ENCODE assay signal across 25 cellular contexts in the genomic region with DNA sequence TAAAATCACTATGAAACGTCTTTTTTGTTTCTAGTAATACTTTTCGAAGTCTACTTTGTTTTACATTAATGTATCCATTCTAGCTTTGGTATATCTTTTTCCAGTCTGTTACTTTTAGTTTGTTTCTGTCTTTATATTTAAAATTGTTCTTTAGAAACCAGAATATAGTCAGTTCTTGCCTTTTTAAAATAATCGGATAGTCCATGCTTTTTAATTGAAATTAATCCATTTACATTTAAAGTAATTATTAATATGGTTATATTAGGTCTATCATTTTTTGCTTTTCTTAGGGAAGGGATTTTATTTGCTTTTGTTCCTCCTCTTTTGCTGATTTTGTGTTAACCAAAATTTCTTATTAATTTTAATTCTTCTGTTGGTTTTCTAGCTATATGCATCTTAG. TPM values are rescaled to one million over a fixed set of nuclear protein-coding genes. Genes with fewer than 3 reads are reported as not detected.
A peak's percentile ranks its signal among the peaks of the same experiment; 100 is the strongest.
DNase-seq lines count a peak whose midpoint lies in the region; ATAC-seq, FAIRE-seq and TF ChIP-seq lines count a peak whose summit lies in the region.
"Had no signal": no experiment of that assay in that cellular context is flagged by ENCODE, and none has a peak within 500 bp of the region (broad histone marks: within the 10 kb centered on the region; RNA-seq: fewer than 3 reads in every experiment).

No MANE protein-coding gene starts in this region.

- no peak for TF ChIP-seq EP300 in K562 (IDR thresholded peaks at IDR 0.05; ENCODE audit: low read length)

- no peaks in the 10 kb centered on the region for H3K36me3 Mint-ChIP-seq in activated CD4-positive, alpha-beta T cell treated with anti-CD3 and anti-CD28 coated beads, Interleukin-2, amount 10 ng/mL, durations not matched to agents 7 days and 5 days (ENCODE audit: low read depth)

- in situ Hi-C loops in K562 (cut with MboI) = no loop called here

- peaks cover 27% of the 10 kb centered on the region for H3K4me1 Mint-ChIP-seq in activated CD4-positive, alpha-beta T cell treated with anti-CD3 and anti-CD28 coated beads, Interleukin-2, amount 10 ng/mL, durations not matched to agents 7 days and 5 days

- no peaks in the 10 kb centered on the region for H3K27me3 Mint-ChIP-seq in activated CD4-positive, alpha-beta T cell treated with anti-CD3 and anti-CD28 coated beads, Interleukin-2, amount 10 ng/mL, durations not matched to agents 7 days and 5 days
- H3K27me3 Mint-ChIP-seq: CD4-positive, alpha-beta T cell; CD8-positive, alpha-beta memory T cell had no signal

- H3K9me3 ChIP-seq in K562 (replicated peaks; ENCODE audit: control insufficient read depth, insufficient read depth, low read depth, low read length) (no peaks in the 10 kb centered on the region), kidney (ENCODE audit: control insufficient read depth in 1 of 2, low read length in 2 of 2) (peaks cover 0 to 6% of the 10 kb centered on the region in 2 donors)
- H3K9me3 ChIP-seq: BE2C had no signal

- H3K27ac ChIP-seq in KMS-11 = no peak overlapping the region
- no peak overlapping the region for H3K27ac ChIP-seq in K562 (ENCODE audit: extremely low read depth, low read depth, low read length)
- no peak overlapping the region for H3K27ac ChIP-seq in kidney (ENCODE audit: low read depth in 2 of 2, low read length in 2 of 2)
- H3K27ac ChIP-seq: A549 had no signal

- CTCF ChIA-PET in K562 (lab: Yijun Ruan, JAX; ENCODE audit: low intra/inter-chr PET ratio) = no interaction called here
- CTCF ChIA-PET in activated CD4-positive, alpha-beta T cell treated with anti-CD3 and anti-CD28 coated beads, Interleukin-2, amount 10 ng/mL, durations not matched to agents 7 days and 5 days (lab: Charles Lee) = interaction anchor here (1.4 kb wide), 1 partner anchor 11 kb away, joined by 3 read pairs; no protein-coding TSS in a partner anchor

- H3K4me1 ChIP-seq in KMS-11 (ENCODE audit: low read depth, poor library complexity, severe bottlenecking) (peaks cover 89% of the 10 kb centered on the region), K562 (replicated peaks in 1 of 2; ENCODE audit: control insufficient read depth in 2 of 2, insufficient read depth in 2 of 2, low read length in 2 of 2) (peaks cover 7 to 14% of the 10 kb centered on the region in 2 experiments; a peak in 3 of 5 replicates), kidney (ENCODE audit: control insufficient read depth in 1 of 2, insufficient read depth in 1 of 2, low read depth in 1 of 2, low read length in 2 of 2) (peaks cover 0 to 7% of the 10 kb centered on the region in 2 donors)

- POLR2A ChIA-PET in K562 (lab: Yijun Ruan, JAX) = interaction anchor here (1.2 to 2.8 kb wide), 4 partner anchors 9 to 20 kb away, joined by 3 to 11 read pairs (median 7); no protein-coding TSS in a partner anchor
- POLR2A ChIA-PET in activated CD4-positive, alpha-beta T cell treated with anti-CD3 and anti-CD28 coated beads, Interleukin-2, amount 10 ng/mL, durations not matched to agents 7 days and 5 days (lab: Charles Lee) = no interaction called here

- TF ChIP-seq RAD21 in K562 (CRISPR knock-in tag; conservative IDR thresholded peaks at IDR 0.05 in 1 of 2, IDR thresholded peaks at IDR 0.05 in 1 of 2) = no peak

- H3K4me3 Mint-ChIP-seq in activated CD4-positive, alpha-beta T cell treated with anti-CD3 and anti-CD28 coated beads, Interleukin-2, amount 10 ng/mL, durations not matched to agents 7 days and 5 days = no peak overlapping the region
- H3K4me3 Mint-ChIP-seq: CD14-positive monocyte; CD4-positive, alpha-beta T cell; GM23338; H9 had no signal

- TF ChIP-seq POLR2A in K562 (conservative IDR thresholded peaks at IDR 0.05) = no peak

- H2AFZ ChIP-seq in KMS-11 (ENCODE audit: low read depth) (no peak overlapping the region), K562 (ENCODE audit: low read depth, low read length) (no peak overlapping the region)
- H2AFZ ChIP-seq: GM23338 had no signal

- H3K4me3 ChIP-seq in KMS-11 (IDR thresholded peaks at IDR 0.05; ENCODE audit: insufficient read depth, low read depth, low read length) (no peak overlapping the region), K562 (no peak overlapping the region), kidney (ENCODE audit: low read length in 2 of 2) (no peak overlapping the region)
- H3K4me3 ChIP-seq: A549, GM23338 had no signal

- no peaks in the 10 kb centered on the region for H3K36me3 ChIP-seq in KMS-11 (ENCODE audit: insufficient read depth)
- no peaks in the 10 kb centered on the region for H3K36me3 ChIP-seq in K562 (ENCODE audit: control insufficient read depth, insufficient read depth, low read length)
- no peaks in the 10 kb centered on the region for H3K36me3 ChIP-seq in kidney (ENCODE audit: control insufficient read depth in 1 of 2, insufficient read depth in 2 of 2, low read length in 2 of 2)
- H3K36me3 ChIP-seq: BE2C had no signal

- peaks cover 9% of the 10 kb centered on the region for H3K9me3 Mint-ChIP-seq in activated CD4-positive, alpha-beta T cell treated with anti-CD3 and anti-CD28 coated beads, Interleukin-2, amount 10 ng/mL, durations not matched to agents 7 days and 5 days
- H3K9me3 Mint-ChIP-seq: GM23338, H9 had no signal

- WGBS in K562 (ENCODE audit: insufficient coverage, low coverage, missing lambda C conversion rate) = 78% methylated on average over 3 of the region's 3 CpGs

- ATAC-seq in K562 = no peak
- no peak for ATAC-seq in HG03457 (IDR thresholded peaks at IDR 0.05; ENCODE audit: unreplicated experiment)
- ATAC-seq: A549, GM23338, HCT116 had no signal

- H3K79me2 ChIP-seq in KMS-11 (ENCODE audit: insufficient read depth, low read depth) (peaks cover 98% of the 10 kb centered on the region), K562 (ENCODE audit: control insufficient read depth, insufficient read depth, low read length) (peaks cover 99% of the 10 kb centered on the region)

- H3K27me3 ChIP-seq in KMS-11 (ENCODE audit: insufficient read depth, low read depth) (no peaks in the 10 kb centered on the region), K562 (ENCODE audit: control insufficient read depth in 2 of 2, insufficient read depth in 2 of 2, low read length in 2 of 2) (no peaks in the 10 kb centered on the region)
- H3K27me3 ChIP-seq: BE2C; BLaER1 treated with 17β-estradiol and CSF1 and Interleukin-3, amounts not matched to agents 10 nM and 100 nM had no signal

- DNase-seq in K562 (ENCODE audit: extremely low read depth in 1 of 4, low spot score in 3 of 4) (no peak), kidney (no peak), LoVo (ENCODE audit: low spot score) (no peak)
- no peak for DNase-seq in effector CD8-positive, alpha-beta T cell (lab: John Stamatoyannopoulos, UW)
- DNase-seq in activated CD4-positive, alpha-beta T cell treated with anti-CD3 and anti-CD28 coated beads, Interleukin-2, amount 10 ng/mL, durations not matched to agents 7 days and 5 days = no peak
- DNase-seq: ACHN; AML-193; BE2C; CD4-positive, alpha-beta T cell; CD8-positive, alpha-beta memory T cell; DMS 273 treated with DMSO at 0.1 percent for 48 hours; DMS79; EL; GF-D8; H9 had no signal

- TF ChIP-seq CTCF in KMS-11 (conservative IDR thresholded peaks at IDR 0.05; ENCODE audit: low read depth, low read length) = no peak
- no peak for TF ChIP-seq CTCF in K562 (IDR thresholded peaks at IDR 0.05 in 2 of 3, conservative IDR thresholded peaks at IDR 0.05 in 1 of 3; ENCODE audit: insufficient read depth in 2 of 3, low read depth in 1 of 3, low read length in 3 of 3)
- no peak for TF ChIP-seq CTCF in kidney (IDR thresholded peaks at IDR 0.05; ENCODE audit: borderline replicate concordance, extremely low read depth, insufficient read depth)

- FAIRE-seq in A204.1 (lab: Jason Lieb, UNC) (peak; percentile 37), K562 (lab: Jason Lieb, UNC) (no peak), kidney (lab: Jason Lieb, UNC) (peak; percentile 37)
- FAIRE-seq: A549, D721Med, GM12891 had no signal

- H3K4me2 ChIP-seq in KMS-11 = peak overlapping the region; percentile 66
- no peak overlapping the region for H3K4me2 ChIP-seq in K562 (ENCODE audit: insufficient read depth, low read length)
- H3K4me2 ChIP-seq: GM23338 had no signal

- no peak overlapping the region for H3K9ac ChIP-seq in KMS-11
- H3K9ac ChIP-seq in K562 (ENCODE audit: insufficient read depth in 1 of 2, low read depth in 2 of 2, low read length in 2 of 2) = no peak overlapping the region
- no peak overlapping the region for H3K9ac ChIP-seq in kidney (ENCODE audit: low read length in 2 of 2)
- H3K9ac ChIP-seq: BLaER1 treated with 17β-estradiol and CSF1 and Interleukin-3, amounts not matched to agents 10 nM and 100 nM had no signal

- H3K9me1 ChIP-seq in K562 (ENCODE audit: control insufficient read depth, insufficient read depth, low read length) = peaks cover 6% of the 10 kb centered on the region

- no peak overlapping the region for H3K27ac Mint-ChIP-seq in activated CD4-positive, alpha-beta T cell treated with anti-CD3 and anti-CD28 coated beads, Interleukin-2, amount 10 ng/mL, durations not matched to agents 7 days and 5 days
- H3K27ac Mint-ChIP-seq: CD14-positive monocyte; CD4-positive, alpha-beta T cell; GM23338; H9 had no signal

- intact Hi-C loops in K562 (cut with micrococcal nuclease) (no loop called here), kidney (cut with DNase I) (no loop called here)

- H4K20me1 ChIP-seq in KMS-11 (ENCODE audit: insufficient read depth) = peaks cover 70% of the 10 kb centered on the region
- peaks cover 26% of the 10 kb centered on the region for H4K20me1 ChIP-seq in K562 (replicated peaks; ENCODE audit: control insufficient read depth, insufficient read depth, low read length)

- no TSS peak for BruUV-seq in K562 (replicated peaks; lab: Mats Ljungman, UMichigan)

RNA-seq across cellular contexts. Expression of a gene that starts 23.7 kb away (rescaled TPM):
- total RNA-seq in K562 (2011; cell fraction: chromatin; rRNA removed; ENCODE audit: low replicate concordance) = 97.4 and 107 TPM in 2 replicates
- 24.0 and 27.2 TPM in 2 replicates for total RNA-seq in K562 (2011; cell fraction: nucleolus; rRNA removed)
- total RNA-seq in K562 (2011; cell fraction: nucleoplasm; rRNA removed) = 47.5 and 53.3 TPM in 2 replicates
- total RNA-seq in K562 (2014; rRNA removed) = 28.2 and 29.1 TPM in 2 replicates
- total RNA-seq in K562 (2014; rRNA removed; fragmentation: Illumina TruSeq; extraction: Trizol) = 40.8 and 49.6 TPM in 2 replicates
- total RNA-seq in K562 (2015; rRNA removed; fragmentation: Illumina TruSeq; extraction: Trizol) = 40.1 and 43.3 TPM in 2 replicates
- 42.3 and 44.8 TPM in 2 replicates for total RNA-seq in K562 (2021)
- polyA plus RNA-seq in K562 (2011; rRNA removed) = 45.2 and 45.8 TPM in 2 replicates
- 17.9 and 27.1 TPM in 2 replicates for polyA plus RNA-seq in K562 (2011; cell fraction: cytosol; rRNA removed)
- polyA plus RNA-seq in K562 (2011; cell fraction: nucleus; rRNA removed) = 32.7 and 41.9 TPM in 2 replicates
- polyA plus RNA-seq in K562 (2012) = 19.0 and 20.5 TPM in 2 replicates
- 39.0 and 42.1 TPM in 2 replicates for polyA plus RNA-seq in K562 (2014; fragmentation: Illumina TruSeq; extraction: Trizol)
- 1 to 10 TPM; 8.1 to 8.9 TPM for polyA plus RNA-seq in K562 (2014; fragmentation: Nextera tagmentation; extraction: Ambion mirVana)
- polyA plus RNA-seq in K562 (2014; rRNA removed) = 21.9 and 23.0 TPM in 2 replicates
- 137 and 190 TPM in 2 replicates for polyA minus RNA-seq in K562 (2011; rRNA and poly(A)+ RNA removed)
- 45.0 and 56.9 TPM in 2 replicates for polyA minus RNA-seq in K562 (2011; cell fraction: cytosol; rRNA and poly(A)+ RNA removed)
- 19.1 and 40.3 TPM in 2 replicates for polyA minus RNA-seq in K562 (2011; cell fraction: nucleus; rRNA and poly(A)+ RNA removed)
- total RNA-seq in kidney = 46.8 TPM
- 7.4 TPM for polyA plus RNA-seq in kidney (ENCODE audit: insufficient read depth, low read depth, low replicate concordance)
- 10 to 100 TPM; 25.0 to 33.6 TPM for total RNA-seq in activated CD4-positive, alpha-beta T cell treated with anti-CD3 and anti-CD28 coated beads, Interleukin-2, amount 10 ng/mL, durations not matched to agents 7 days and 5 days
